Comparison of ENCODE assay signal across 23 cellular contexts in genomic region chr18:21474621-21475020, GRCh38.
"Had no signal": no experiment of that assay in that cellular context is flagged by ENCODE, and none has a peak within 500 bp of the region (broad histone marks: within the 10 kb centered on the region; RNA-seq: fewer than 3 reads in every experiment).

No MANE protein-coding gene starts in this region.

- H3K4me3 Mint-ChIP-seq: effector memory CD8-positive, alpha-beta T cell; immature natural killer cell had no signal

- H3K9me3 Mint-ChIP-seq: effector memory CD8-positive, alpha-beta T cell had no signal

- H2AFZ ChIP-seq: hepatocyte had no signal

- H3K36me3 ChIP-seq: colonic mucosa, esophagus muscularis mucosa, gastroesophageal sphincter, heart left ventricle, left lung, lower lobe of right lung had no signal

- ATAC-seq: effector memory CD8-positive, alpha-beta T cell; foreskin keratinocyte; gastroesophageal sphincter; heart left ventricle; left lung; left ventricle myocardium superior; lower lobe of right lung had no signal

- H3K4me1 ChIP-seq: colonic mucosa, esophagus muscularis mucosa, foreskin keratinocyte, gastroesophageal sphincter, heart left ventricle, left lung, lower lobe of right lung had no signal

- H3K36me3 Mint-ChIP-seq: immature natural killer cell had no signal

- H3K4me2 ChIP-seq: hepatocyte had no signal

- FAIRE-seq: endothelial cell of umbilical vein, frontal cortex, kidney had no signal

- H3K27ac ChIP-seq: colonic mucosa, esophagus muscularis mucosa, foreskin keratinocyte, gastroesophageal sphincter, heart left ventricle, hepatocyte, left lung, lower lobe of right lung had no signal

- H3K9me3 ChIP-seq: colonic mucosa, esophagus muscularis mucosa, gastroesophageal sphincter, heart left ventricle, lower lobe of right lung had no signal

- H3K79me2 ChIP-seq: hepatocyte had no signal

- H3K27ac Mint-ChIP-seq: effector memory CD8-positive, alpha-beta T cell; immature natural killer cell had no signal

- H3K4me3 ChIP-seq: colonic mucosa, esophagus muscularis mucosa, gastroesophageal sphincter, heart left ventricle, hepatocyte, left lung, lower lobe of right lung had no signal

- DNase-seq: cerebellar nuclear complex; colonic mucosa; cortex of kidney; dermis blood vessel endothelial cell; effector CD8-positive, alpha-beta T cell; effector memory CD8-positive, alpha-beta T cell; foreskin keratinocyte; heart left ventricle; hypothalamus; immature natural killer cell; islet precursor cell; kidney; kidney glomerular epithelial cell; left lung; left ventricle myocardium superior; lower lobe of right lung; mesenchymal stem cell; midbrain had no signal

- H3K4me1 Mint-ChIP-seq: immature natural killer cell had no signal

- H3K27me3 ChIP-seq: colonic mucosa, esophagus muscularis mucosa, foreskin keratinocyte, gastroesophageal sphincter, heart left ventricle, hepatocyte, left lung had no signal
